Comparison of ENCODE assay signal across 1 cellular context in genomic region chr2:229857634-229858033, GRCh38.
TF ChIP-seq lines count a peak whose summit lies in the region.

No MANE protein-coding gene starts in this region.

TF ChIP-seq in GM23338, 12 proteins besides CTCF, POLR2A, EP300 and RAD21 (continued from another document):
- TF ChIP-seq, protein P1, sequence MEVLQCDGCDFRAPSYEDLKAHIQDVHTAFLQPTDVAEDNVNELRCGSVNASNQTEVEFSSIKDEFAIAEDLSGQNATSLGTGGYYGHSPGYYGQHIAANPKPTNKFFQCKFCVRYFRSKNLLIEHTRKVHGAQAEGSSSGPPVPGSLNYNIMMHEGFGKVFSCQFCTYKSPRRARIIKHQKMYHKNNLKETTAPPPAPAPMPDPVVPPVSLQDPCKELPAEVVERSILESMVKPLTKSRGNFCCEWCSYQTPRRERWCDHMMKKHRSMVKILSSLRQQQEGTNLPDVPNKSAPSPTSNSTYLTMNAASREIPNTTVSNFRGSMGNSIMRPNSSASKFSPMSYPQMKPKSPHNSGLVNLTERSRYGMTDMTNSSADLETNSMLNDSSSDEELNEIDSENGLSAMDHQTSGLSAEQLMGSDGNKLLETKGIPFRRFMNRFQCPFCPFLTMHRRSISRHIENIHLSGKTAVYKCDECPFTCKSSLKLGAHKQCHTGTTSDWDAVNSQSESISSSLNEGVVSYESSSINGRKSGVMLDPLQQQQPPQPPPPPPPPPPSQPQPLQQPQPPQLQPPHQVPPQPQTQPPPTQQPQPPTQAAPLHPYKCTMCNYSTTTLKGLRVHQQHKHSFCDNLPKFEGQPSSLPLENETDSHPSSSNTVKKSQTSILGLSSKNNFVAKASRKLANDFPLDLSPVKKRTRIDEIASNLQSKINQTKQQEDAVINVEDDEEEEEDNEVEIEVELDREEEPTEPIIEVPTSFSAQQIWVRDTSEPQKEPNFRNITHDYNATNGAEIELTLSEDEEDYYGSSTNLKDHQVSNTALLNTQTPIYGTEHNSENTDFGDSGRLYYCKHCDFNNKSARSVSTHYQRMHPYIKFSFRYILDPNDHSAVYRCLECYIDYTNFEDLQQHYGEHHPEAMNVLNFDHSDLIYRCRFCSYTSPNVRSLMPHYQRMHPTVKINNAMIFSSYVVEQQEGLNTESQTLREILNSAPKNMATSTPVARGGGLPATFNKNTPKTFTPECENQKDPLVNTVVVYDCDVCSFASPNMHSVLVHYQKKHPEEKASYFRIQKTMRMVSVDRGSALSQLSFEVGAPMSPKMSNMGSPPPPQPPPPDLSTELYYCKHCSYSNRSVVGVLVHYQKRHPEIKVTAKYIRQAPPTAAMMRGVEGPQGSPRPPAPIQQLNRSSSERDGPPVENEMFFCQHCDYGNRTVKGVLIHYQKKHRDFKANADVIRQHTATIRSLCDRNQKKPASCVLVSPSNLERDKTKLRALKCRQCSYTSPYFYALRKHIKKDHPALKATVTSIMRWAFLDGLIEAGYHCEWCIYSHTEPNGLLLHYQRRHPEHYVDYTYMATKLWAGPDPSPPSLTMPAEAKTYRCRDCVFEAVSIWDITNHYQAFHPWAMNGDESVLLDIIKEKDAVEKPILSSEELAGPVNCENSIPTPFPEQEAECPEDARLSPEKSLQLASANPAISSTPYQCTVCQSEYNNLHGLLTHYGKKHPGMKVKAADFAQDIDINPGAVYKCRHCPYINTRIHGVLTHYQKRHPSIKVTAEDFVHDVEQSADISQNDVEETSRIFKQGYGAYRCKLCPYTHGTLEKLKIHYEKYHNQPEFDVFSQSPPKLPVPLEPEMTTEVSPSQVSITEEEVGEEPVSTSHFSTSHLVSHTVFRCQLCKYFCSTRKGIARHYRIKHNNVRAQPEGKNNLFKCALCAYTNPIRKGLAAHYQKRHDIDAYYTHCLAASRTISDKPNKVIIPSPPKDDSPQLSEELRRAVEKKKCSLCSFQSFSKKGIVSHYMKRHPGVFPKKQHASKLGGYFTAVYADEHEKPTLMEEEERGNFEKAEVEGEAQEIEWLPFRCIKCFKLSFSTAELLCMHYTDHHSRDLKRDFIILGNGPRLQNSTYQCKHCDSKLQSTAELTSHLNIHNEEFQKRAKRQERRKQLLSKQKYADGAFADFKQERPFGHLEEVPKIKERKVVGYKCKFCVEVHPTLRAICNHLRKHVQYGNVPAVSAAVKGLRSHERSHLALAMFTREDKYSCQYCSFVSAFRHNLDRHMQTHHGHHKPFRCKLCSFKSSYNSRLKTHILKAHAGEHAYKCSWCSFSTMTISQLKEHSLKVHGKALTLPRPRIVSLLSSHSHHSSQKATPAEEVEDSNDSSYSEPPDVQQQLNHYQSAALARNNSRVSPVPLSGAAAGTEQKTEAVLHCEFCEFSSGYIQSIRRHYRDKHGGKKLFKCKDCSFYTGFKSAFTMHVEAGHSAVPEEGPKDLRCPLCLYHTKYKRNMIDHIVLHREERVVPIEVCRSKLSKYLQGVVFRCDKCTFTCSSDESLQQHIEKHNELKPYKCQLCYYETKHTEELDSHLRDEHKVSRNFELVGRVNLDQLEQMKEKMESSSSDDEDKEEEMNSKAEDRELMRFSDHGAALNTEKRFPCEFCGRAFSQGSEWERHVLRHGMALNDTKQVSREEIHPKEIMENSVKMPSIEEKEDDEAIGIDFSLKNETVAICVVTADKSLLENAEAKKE (CRISPR knock-in tag; IDR thresholded peaks at IDR 0.05): no peak
- no peak for TF ChIP-seq STAT1 (IDR thresholded peaks at IDR 0.05; ENCODE audit: unreplicated experiment)
- TF ChIP-seq, protein P2, sequence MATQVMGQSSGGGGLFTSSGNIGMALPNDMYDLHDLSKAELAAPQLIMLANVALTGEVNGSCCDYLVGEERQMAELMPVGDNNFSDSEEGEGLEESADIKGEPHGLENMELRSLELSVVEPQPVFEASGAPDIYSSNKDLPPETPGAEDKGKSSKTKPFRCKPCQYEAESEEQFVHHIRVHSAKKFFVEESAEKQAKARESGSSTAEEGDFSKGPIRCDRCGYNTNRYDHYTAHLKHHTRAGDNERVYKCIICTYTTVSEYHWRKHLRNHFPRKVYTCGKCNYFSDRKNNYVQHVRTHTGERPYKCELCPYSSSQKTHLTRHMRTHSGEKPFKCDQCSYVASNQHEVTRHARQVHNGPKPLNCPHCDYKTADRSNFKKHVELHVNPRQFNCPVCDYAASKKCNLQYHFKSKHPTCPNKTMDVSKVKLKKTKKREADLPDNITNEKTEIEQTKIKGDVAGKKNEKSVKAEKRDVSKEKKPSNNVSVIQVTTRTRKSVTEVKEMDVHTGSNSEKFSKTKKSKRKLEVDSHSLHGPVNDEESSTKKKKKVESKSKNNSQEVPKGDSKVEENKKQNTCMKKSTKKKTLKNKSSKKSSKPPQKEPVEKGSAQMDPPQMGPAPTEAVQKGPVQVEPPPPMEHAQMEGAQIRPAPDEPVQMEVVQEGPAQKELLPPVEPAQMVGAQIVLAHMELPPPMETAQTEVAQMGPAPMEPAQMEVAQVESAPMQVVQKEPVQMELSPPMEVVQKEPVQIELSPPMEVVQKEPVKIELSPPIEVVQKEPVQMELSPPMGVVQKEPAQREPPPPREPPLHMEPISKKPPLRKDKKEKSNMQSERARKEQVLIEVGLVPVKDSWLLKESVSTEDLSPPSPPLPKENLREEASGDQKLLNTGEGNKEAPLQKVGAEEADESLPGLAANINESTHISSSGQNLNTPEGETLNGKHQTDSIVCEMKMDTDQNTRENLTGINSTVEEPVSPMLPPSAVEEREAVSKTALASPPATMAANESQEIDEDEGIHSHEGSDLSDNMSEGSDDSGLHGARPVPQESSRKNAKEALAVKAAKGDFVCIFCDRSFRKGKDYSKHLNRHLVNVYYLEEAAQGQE (IDR thresholded peaks at IDR 0.05; ENCODE audit: unreplicated experiment): no peak
- no peak for TF ChIP-seq POLR2AphosphoS5 (IDR thresholded peaks at IDR 0.05; ENCODE audit: low read depth)
- TF ChIP-seq CREB1 (CRISPR knock-in tag; IDR thresholded peaks at IDR 0.05; ENCODE audit: low read depth): no peak
- TF ChIP-seq, protein P3, sequence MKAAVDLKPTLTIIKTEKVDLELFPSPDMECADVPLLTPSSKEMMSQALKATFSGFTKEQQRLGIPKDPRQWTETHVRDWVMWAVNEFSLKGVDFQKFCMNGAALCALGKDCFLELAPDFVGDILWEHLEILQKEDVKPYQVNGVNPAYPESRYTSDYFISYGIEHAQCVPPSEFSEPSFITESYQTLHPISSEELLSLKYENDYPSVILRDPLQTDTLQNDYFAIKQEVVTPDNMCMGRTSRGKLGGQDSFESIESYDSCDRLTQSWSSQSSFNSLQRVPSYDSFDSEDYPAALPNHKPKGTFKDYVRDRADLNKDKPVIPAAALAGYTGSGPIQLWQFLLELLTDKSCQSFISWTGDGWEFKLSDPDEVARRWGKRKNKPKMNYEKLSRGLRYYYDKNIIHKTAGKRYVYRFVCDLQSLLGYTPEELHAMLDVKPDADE (IDR thresholded peaks at IDR 0.05): no peak
